In the genomic region with DNA sequence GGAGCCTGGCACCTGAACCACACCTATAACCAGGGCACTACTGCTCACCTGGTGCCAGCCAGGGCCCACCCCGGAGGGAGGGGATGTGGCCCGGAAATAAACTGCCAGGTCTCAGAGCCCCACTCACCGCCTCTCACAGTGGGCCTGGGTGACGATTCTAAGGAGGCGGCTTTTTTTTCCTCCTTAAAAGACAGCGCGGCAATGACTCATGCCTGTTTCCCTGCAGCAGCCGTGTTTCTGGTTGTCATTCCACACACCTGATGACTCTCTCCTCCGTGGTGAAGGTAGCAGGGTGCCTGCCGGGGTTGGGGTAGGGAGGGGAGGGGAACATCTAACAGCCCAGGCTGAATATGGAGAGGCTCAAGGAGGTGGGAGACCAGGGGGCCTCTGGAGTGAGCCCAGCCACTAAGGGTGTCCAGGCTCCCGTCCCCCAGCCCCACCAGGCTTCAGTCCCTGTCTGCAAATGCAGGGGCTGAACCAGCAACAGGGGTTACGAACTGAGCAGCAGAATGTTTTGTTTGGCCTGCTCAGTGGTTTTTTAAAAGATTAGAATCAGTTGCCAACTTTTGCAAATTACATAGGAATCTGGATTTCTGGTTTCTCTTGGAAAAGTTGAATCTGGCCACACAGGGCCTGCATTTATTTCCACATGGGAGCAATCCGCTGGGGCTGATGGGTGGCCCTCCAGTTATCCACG, we compare ENCODE assay signal across 16 cellular contexts.
"Had no signal": no experiment of that assay in that cellular context is flagged by ENCODE, and none has a peak within 500 bp of the region (broad histone marks: within the 10 kb centered on the region; RNA-seq: fewer than 3 reads in every experiment).

No MANE protein-coding gene starts in this region.

- H3K36me3 Mint-ChIP-seq: activated naive CD4-positive, alpha-beta T cell treated with anti-CD3 and anti-CD28 coated beads, Interleukin-2, amount 50 U/mL, for 24 hours; brain; type B pancreatic cell; WTC11 had no signal

- H3K9me3 Mint-ChIP-seq: activated CD4-positive, alpha-beta memory T cell treated with anti-CD3 and anti-CD28 coated beads, Interleukin-2, amount 10 ng/mL, durations not matched to agents 7 days and 5 days; activated naive CD4-positive, alpha-beta T cell treated with anti-CD3 and anti-CD28 coated beads, Interleukin-2, amount 50 U/mL, for 24 hours; brain; nephron; stimulated activated naive CD8-positive, alpha-beta T cell treated with anti-CD3 and anti-CD28 coated beads, Interleukin-15, Interleukin-2, amounts not matched to agents 100 ng/mL and 50 ng/mL, for 24 hours; type B pancreatic cell; WTC11 had no signal

- H3K4me3 Mint-ChIP-seq: activated CD4-positive, alpha-beta memory T cell treated with anti-CD3 and anti-CD28 coated beads, Interleukin-2, amount 10 ng/mL, durations not matched to agents 7 days and 5 days; activated naive CD4-positive, alpha-beta T cell treated with anti-CD3 and anti-CD28 coated beads, Interleukin-2, amount 50 U/mL, for 24 hours; brain; nephron; stimulated activated naive CD8-positive, alpha-beta T cell treated with anti-CD3 and anti-CD28 coated beads, Interleukin-15, Interleukin-2, amounts not matched to agents 100 ng/mL and 50 ng/mL, for 24 hours; type B pancreatic cell; WTC11 had no signal

- H3K4me3 ChIP-seq: heart left ventricle, lower lobe of right lung, psoas muscle, right lobe of liver had no signal

- H3K27me3 Mint-ChIP-seq: type B pancreatic cell had no signal

- H3K4me1 Mint-ChIP-seq: activated CD4-positive, alpha-beta memory T cell treated with anti-CD3 and anti-CD28 coated beads, Interleukin-2, amount 10 ng/mL, durations not matched to agents 7 days and 5 days; activated naive CD4-positive, alpha-beta T cell treated with anti-CD3 and anti-CD28 coated beads, Interleukin-2, amount 50 U/mL, for 24 hours; nephron had no signal

- DNase-seq: activated CD4-positive, alpha-beta memory T cell treated with anti-CD3 and anti-CD28 coated beads, Interleukin-2, amount 10 ng/mL, durations not matched to agents 7 days and 5 days; activated CD4-positive, alpha-beta T cell treated with anti-CD3 and anti-CD28 coated beads for 4 hours; activated effector memory CD4-positive, alpha-beta T cell treated with anti-CD3 and anti-CD28 coated beads, Interleukin-2, amount 50 U/mL, for 16 hours; activated T-cell treated with anti-CD3 and anti-CD28 coated beads, Interleukin-2, amount 50 U/mL, for 48 hours; effector CD8-positive, alpha-beta T cell; heart left ventricle; left colon; lower lobe of right lung; psoas muscle; right lobe of liver had no signal

- H3K27ac Mint-ChIP-seq: activated CD4-positive, alpha-beta memory T cell treated with anti-CD3 and anti-CD28 coated beads, Interleukin-2, amount 10 ng/mL, durations not matched to agents 7 days and 5 days; activated naive CD4-positive, alpha-beta T cell treated with anti-CD3 and anti-CD28 coated beads, Interleukin-2, amount 50 U/mL, for 24 hours; nephron; stimulated activated naive CD8-positive, alpha-beta T cell treated with anti-CD3 and anti-CD28 coated beads, Interleukin-15, Interleukin-2, amounts not matched to agents 100 ng/mL and 50 ng/mL, for 24 hours; type B pancreatic cell; WTC11 had no signal
